In the genomic region with DNA sequence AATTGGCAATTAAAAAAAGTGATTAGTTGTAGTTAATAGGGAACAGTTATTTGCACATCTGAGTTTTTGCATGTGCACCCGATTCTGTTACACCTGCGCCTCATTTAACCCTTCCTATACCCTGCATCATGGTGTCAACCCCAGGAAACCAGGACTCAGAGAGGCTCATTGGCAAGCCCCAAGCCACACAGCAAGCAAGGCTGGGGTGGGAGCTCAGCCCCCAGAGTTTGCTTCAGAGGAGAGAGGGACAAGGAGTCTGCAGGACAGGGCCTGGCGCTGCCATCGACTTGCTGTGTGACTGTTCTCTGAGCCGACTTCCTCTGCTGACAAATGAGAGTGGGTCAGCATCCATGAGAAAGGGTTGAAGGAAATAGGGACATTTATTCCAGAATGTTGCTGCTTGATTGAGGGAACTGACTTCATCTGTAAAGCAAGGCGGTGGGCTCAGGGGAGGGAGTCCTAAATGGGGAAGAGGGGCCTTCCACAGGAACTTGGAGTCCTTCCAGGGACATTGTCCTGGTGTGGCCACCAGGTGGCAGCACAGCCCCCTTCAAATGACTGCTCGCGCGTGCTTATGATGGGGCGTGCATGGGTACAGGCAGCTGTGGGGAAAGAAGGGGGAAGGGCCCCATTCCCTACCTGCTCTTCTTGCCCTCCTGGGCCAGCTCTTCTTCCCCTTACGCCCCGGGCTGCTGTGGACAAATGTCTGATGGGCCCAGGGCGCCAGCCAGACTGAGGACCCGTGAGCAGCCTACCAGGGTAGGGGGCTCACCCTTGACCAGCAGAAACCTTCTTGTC, we compare ENCODE assay signal across 8 cellular contexts. TPM values are rescaled to one million over a fixed set of nuclear protein-coding genes. Genes with fewer than 3 reads are reported as not detected.
DNase-seq lines count a peak whose midpoint lies in the region; ATAC-seq and TF ChIP-seq lines count a peak whose summit lies in the region.

No MANE protein-coding gene starts in this region.

- no peaks in the 10 kb centered on the region; the same call in 1 of the 2 replicates for H3K4me1 ChIP-seq in HAP-1

- TF ChIP-seq POLR2A in lower leg skin (IDR thresholded peaks at IDR 0.05) = no peak

- TF ChIP-seq CTCF in coronary artery (IDR thresholded peaks at IDR 0.05) = peak; percentile 85
- TF ChIP-seq CTCF in lower leg skin (IDR thresholded peaks at IDR 0.05) = peak in 2 of 3 donors; percentile 35 to 78

- intact Hi-C loops in lower leg skin (cut with DNase I; ENCODE audit: low total_unique reads) = loop anchor here (5.0 to 10.0 kb wide), 2 partner anchors 150 to 288 kb away; no protein-coding TSS in a partner anchor

- in situ Hi-C loops in HAP-1 (cut with MboI; ENCODE audit: low sequenced_read_pairs) = loop anchor here (5.0 to 10.0 kb wide), 3 partner anchors 143 to 288 kb away; partner anchors contain the start of gene RASD1

- H3K4me3 ChIP-seq in HAP-1 = no peak overlapping the region
- H3K4me3 ChIP-seq in coronary artery = no peak overlapping the region
- no peak overlapping the region for H3K4me3 ChIP-seq in lower leg skin (ENCODE audit: low read depth, poor library complexity, severe bottlenecking)

- no peaks in the 10 kb centered on the region; the same call in 1 of the 2 replicates for H3K27me3 ChIP-seq in HAP-1 (ENCODE audit: low read depth)

- no peak overlapping the region for H3K27ac ChIP-seq in coronary artery

- H3K36me3 ChIP-seq in HAP-1 (replicated peaks) = no peaks in the 10 kb centered on the region

- 29 to 35% methylated on average over 14 of the region's 14 CpGs for WGBS in lower leg skin, 2 donors

- peak; percentile 82 for DNase-seq in AG08395 (ENCODE audit: low spot score)
- peak; percentile 66 to 88 for DNase-seq in HAP-1 (ENCODE audit: low spot score in 2 of 2)
- DNase-seq in NCI-H510A treated with DMSO at 0.1 percent for 48 hours (lab: John Stamatoyannopoulos, UW) = peak; percentile 77
- DNase-seq in activated CD4-positive, alpha-beta T cell treated with anti-CD3 and anti-CD28 coated beads, Interleukin-2, amount 50 U/mL, for 1 hour = peak; percentile 75
- DNase-seq in coronary artery (ENCODE audit: low spot score) = peak; percentile 80
- peak; percentile 65 to 94 for DNase-seq in lower leg skin (ENCODE audit: low spot score in 2 of 2)
- DNase-seq in stimulated activated CD8-positive, alpha-beta memory T cell treated with anti-CD3 and anti-CD28 coated beads, Interleukin-12 subunit alpha, Interleukin-12 subunit beta, amount 100 ng/mL, for 24 hours (ENCODE audit: extremely low read depth) = peak; percentile 44

- H3K9me3 ChIP-seq in HAP-1 = peaks cover 6% of the 10 kb centered on the region; the same call in 1 of the 2 replicates

- ATAC-seq in GM21737 (IDR thresholded peaks at IDR 0.05; ENCODE audit: unreplicated experiment) = no peak

RNA-seq across cellular contexts. Expression of gene NT5M, which starts 51.6 kb away (rescaled TPM):
- 1 to 10 TPM in 2 of 4 donors, under 1 TPM in 2; 0.53 to 4.5 (median 1.1) TPM for total RNA-seq in lower leg skin
